In genomic region chr7:81488210-81488609, GRCh38 we compare ENCODE assay signal across 2 cellular contexts.
TF ChIP-seq lines count a peak whose summit lies in the region.

No MANE protein-coding gene starts in this region.

TF ChIP-seq in SK-N-SH, 30 proteins besides CTCF, POLR2A, EP300 and RAD21 (continued from another document):
- TF ChIP-seq REST (IDR thresholded peaks at IDR 0.05; ENCODE audit: low read depth, low read length) (no peak), USF2 (IDR thresholded peaks at IDR 0.05; ENCODE audit: borderline replicate concordance, low read depth, low read length) (no peak), TAF1 (IDR thresholded peaks at IDR 0.05; ENCODE audit: borderline replicate concordance, low read depth, low read length) (no peak), NFIC (IDR thresholded peaks at IDR 0.05; ENCODE audit: borderline replicate concordance) (no peak), FOXM1 (IDR thresholded peaks at IDR 0.05; ENCODE audit: low read depth) (no peak)

TF ChIP-seq in SK-N-SH treated with all-trans-retinoic acid at 6 μM for 48 hours, 23 proteins besides CTCF, POLR2A, EP300 and RAD21 (continued from another document):
- TF ChIP-seq PATZ1 (CRISPR knock-in tag; IDR thresholded peaks at IDR 0.05; ENCODE audit: borderline replicate concordance) (no peak), POU6F1 (CRISPR knock-in tag; IDR thresholded peaks at IDR 0.05; ENCODE audit: borderline replicate concordance, low read depth) (no peak)
